In genomic region chr4:140089216-140089615, GRCh38 we compare ENCODE assay signal across 20 cellular contexts.
DNase-seq lines count a peak whose midpoint lies in the region; ATAC-seq, FAIRE-seq and TF ChIP-seq lines count a peak whose summit lies in the region.
"Had no signal": no experiment of that assay in that cellular context is flagged by ENCODE, and none has a peak within 500 bp of the region (broad histone marks: within the 10 kb centered on the region; RNA-seq: fewer than 3 reads in every experiment).

No MANE protein-coding gene starts in this region.

- H3K4me2 ChIP-seq in A549 (peak overlapping the region; percentile 88), mesenchymal stem cell (ENCODE audit: low read length, poor library complexity, severe bottlenecking) (no peak overlapping the region)

- no peak for TF ChIP-seq CTCF in A549 (IDR thresholded peaks at IDR 0.05)
- no peak for TF ChIP-seq CTCF in Panc1 (IDR thresholded peaks at IDR 0.05)
- no peak for TF ChIP-seq CTCF in endodermal cell (conservative IDR thresholded peaks at IDR 0.05)

- H3K4me3 Mint-ChIP-seq in endodermal cell: no peak overlapping the region
- H3K4me3 Mint-ChIP-seq: B cell; CD4-positive, alpha-beta T cell; GM23338; H9 had no signal

- no peak for ATAC-seq in A549
- no peak for ATAC-seq in Panc1
- no peak for ATAC-seq in HG03108 (IDR thresholded peaks at IDR 0.05; ENCODE audit: unreplicated experiment)
- ATAC-seq: GM12878, GM23338 had no signal

- DNase-seq in A549 (ENCODE audit: low read depth in 1 of 2, low spot score in 1 of 2) (no peak), Panc1 (ENCODE audit: low read depth, low spot score) (no peak), endodermal cell (no peak), mesenchymal stem cell (no peak), AG08396 (ENCODE audit: low spot score) (no peak), SJCRH30 (no peak), SW 1271 (lab: John Stamatoyannopoulos, UW) (no peak)
- DNase-seq: ACHN; C1 segment of cervical spinal cord; Calu3; CD4-positive, alpha-beta T cell; DMS 273 treated with DMSO at 0.1 percent for 48 hours; H9 had no signal

- H3K4me1 ChIP-seq in A549: peaks cover 96% of the 10 kb centered on the region
- peaks cover 73% of the 10 kb centered on the region for H3K4me1 ChIP-seq in Panc1 (ENCODE audit: control insufficient read depth, insufficient read depth, low read length)
- H3K4me1 ChIP-seq in endodermal cell (ENCODE audit: control insufficient read depth, insufficient read depth, low read length): peaks cover 35% of the 10 kb centered on the region
- H3K4me1 ChIP-seq in mesenchymal stem cell (ENCODE audit: control insufficient read depth, insufficient read depth, low read depth, low read length): peaks cover 11% of the 10 kb centered on the region
- H3K4me1 ChIP-seq in SJCRH30: no peaks in the 10 kb centered on the region

- no peak overlapping the region for H2BK5ac ChIP-seq in mesenchymal stem cell (ENCODE audit: low read depth, low read length, poor library complexity, severe bottlenecking)

- H3K36me3 ChIP-seq in Panc1 (ENCODE audit: control insufficient read depth, insufficient read depth, low read length) (no peaks in the 10 kb centered on the region), endodermal cell (ENCODE audit: control insufficient read depth, insufficient read depth, low read length) (peaks cover 7% of the 10 kb centered on the region), mesenchymal stem cell (ENCODE audit: control insufficient read depth in 1 of 2, insufficient read depth in 2 of 2, low read depth in 1 of 2, low read length in 2 of 2) (no peaks in the 10 kb centered on the region), SJCRH30 (no peaks in the 10 kb centered on the region)

- BruUV-seq in Panc1 (replicated peaks; lab: Mats Ljungman, UMichigan): no TSS peak

- no peak overlapping the region for H4K8ac ChIP-seq in mesenchymal stem cell (ENCODE audit: low read length)

- H2BK12ac ChIP-seq in mesenchymal stem cell (ENCODE audit: low read length in 2 of 2): no peak overlapping the region

- H3K27ac ChIP-seq in A549 (peak overlapping the region; percentile 97 to 99), Panc1 (ENCODE audit: low read length) (peak overlapping the region; percentile 96), endodermal cell (ENCODE audit: low read depth, low read length) (no peak overlapping the region), mesenchymal stem cell (ENCODE audit: low read length, poor library complexity, severe bottlenecking) (peak overlapping the region; percentile 77), SJCRH30 (no peak overlapping the region)
- H3K27ac ChIP-seq: 22Rv1, HL-60 had no signal

- peak in 1 of 2 experiments; percentile 47; a peak in 1 of 5 replicates for TF ChIP-seq EP300 in A549 (IDR thresholded peaks at IDR 0.05)

- TF ChIP-seq POLR2A in A549 (IDR thresholded peaks at IDR 0.05; ENCODE audit: low read length): no peak

- peak overlapping the region; percentile 42 for H3K9ac ChIP-seq in endodermal cell (ENCODE audit: extremely low read depth, low read length, poor library complexity, severe bottlenecking)
- H3K9ac ChIP-seq in mesenchymal stem cell (ENCODE audit: low read length): no peak overlapping the region

- no peak overlapping the region for H3K23ac ChIP-seq in mesenchymal stem cell (ENCODE audit: low read length in 2 of 2)

- peaks cover 79% of the 10 kb centered on the region for H3K4me1 Mint-ChIP-seq in endodermal cell

- in situ Hi-C loops in Panc1 (cut with HindIII; ENCODE audit: low pct_unique_long_range_greater_than_20kb, low sequenced_read_pairs): no loop called here

- no peak for TF ChIP-seq RAD21 in A549 (conservative IDR thresholded peaks at IDR 0.05 in 1 of 2, IDR thresholded peaks at IDR 0.05 in 1 of 2)

- no peak overlapping the region for H3K18ac ChIP-seq in mesenchymal stem cell (ENCODE audit: low read depth in 1 of 2, low read length in 2 of 2)

- peak overlapping the region; percentile 50 for H3K27ac Mint-ChIP-seq in endodermal cell
- H3K27ac Mint-ChIP-seq: B cell; CD4-positive, alpha-beta T cell; GM23338; H9 had no signal

- H3K79me1 ChIP-seq in mesenchymal stem cell (replicated peaks; ENCODE audit: low read length, poor library complexity, severe bottlenecking): peaks cover 2% of the 10 kb centered on the region

- H4K91ac ChIP-seq in mesenchymal stem cell (ENCODE audit: low read length): no peak overlapping the region

- no peaks in the 10 kb centered on the region for H3K36me3 Mint-ChIP-seq in endodermal cell (ENCODE audit: low read depth)

- no peaks in the 10 kb centered on the region for H3K9me3 Mint-ChIP-seq in endodermal cell
- H3K9me3 Mint-ChIP-seq: CD4-positive, alpha-beta T cell; GM23338; H9 had no signal

- POLR2A ChIA-PET in A549 (lab: Yijun Ruan, JAX): no interaction called here
- POLR2A ChIA-PET in Panc1 (lab: Charles Lee): interaction anchor here (3.2 kb wide), 1 partner anchor 63 kb away, joined by 28 read pairs; the partner anchor contains the start of gene MAML3

- H2AFZ ChIP-seq in mesenchymal stem cell (ENCODE audit: low read depth, low read length): no peak overlapping the region
- H2AFZ ChIP-seq: GM23338 had no signal

- no peak overlapping the region for H3K14ac ChIP-seq in mesenchymal stem cell (ENCODE audit: low read length in 2 of 2)

- no peaks in the 10 kb centered on the region for H3K9me3 ChIP-seq in A549
- no peaks in the 10 kb centered on the region for H3K9me3 ChIP-seq in Panc1 (ENCODE audit: control insufficient read depth, insufficient read depth, low read depth, low read length)
- no peaks in the 10 kb centered on the region for H3K9me3 ChIP-seq in endodermal cell (ENCODE audit: control insufficient read depth, low read length)
- H3K9me3 ChIP-seq in mesenchymal stem cell (ENCODE audit: control insufficient read depth, low read length): no peaks in the 10 kb centered on the region
- no peaks in the 10 kb centered on the region for H3K9me3 ChIP-seq in SJCRH30 (replicated peaks)

- H2BK15ac ChIP-seq in mesenchymal stem cell (ENCODE audit: low read depth, poor library complexity, severe bottlenecking): no peak overlapping the region

- H3K4me3 ChIP-seq in A549: no peak overlapping the region
- no peak overlapping the region for H3K4me3 ChIP-seq in Panc1 (ENCODE audit: low read depth in 2 of 2, low read length in 2 of 2)
- no peak overlapping the region for H3K4me3 ChIP-seq in endodermal cell (ENCODE audit: low read length)
- H3K4me3 ChIP-seq in mesenchymal stem cell (ENCODE audit: insufficient read depth in 1 of 2, low read depth in 1 of 2, low read length in 2 of 2): no peak overlapping the region
- H3K4me3 ChIP-seq in SJCRH30: no peak overlapping the region
- H3K4me3 ChIP-seq: GM12878, GM23338 had no signal

- no peak overlapping the region for H2BK120ac ChIP-seq in mesenchymal stem cell (ENCODE audit: low read depth, low read length)

- no peaks in the 10 kb centered on the region for H3K27me3 ChIP-seq in Panc1 (ENCODE audit: control insufficient read depth, insufficient read depth, low read length)
- H3K27me3 ChIP-seq in endodermal cell (ENCODE audit: control insufficient read depth, insufficient read depth, low read length, poor library complexity, severe bottlenecking): no peaks in the 10 kb centered on the region
- H3K27me3 ChIP-seq in mesenchymal stem cell (ENCODE audit: control insufficient read depth in 1 of 2, insufficient read depth in 1 of 2, low read length in 2 of 2): no peaks in the 10 kb centered on the region
- H3K27me3 ChIP-seq in SJCRH30: no peaks in the 10 kb centered on the region

- no peaks in the 10 kb centered on the region for H3K27me3 Mint-ChIP-seq in endodermal cell (ENCODE audit: insufficient read depth)
- H3K27me3 Mint-ChIP-seq: CD4-positive, alpha-beta T cell had no signal

- H2AK5ac ChIP-seq in mesenchymal stem cell (ENCODE audit: low read length, severe bottlenecking): no peak overlapping the region

- FAIRE-seq in A549 (lab: Jason Lieb, UNC): no peak
- FAIRE-seq: GM12878, GM18507 had no signal

- intact Hi-C loops in Panc1 (cut with micrococcal nuclease; ENCODE audit: unreplicated experiment): loop anchor here (10.0 kb wide), 1 partner anchor 74 kb away; no protein-coding TSS in a partner anchor

- H3K4ac ChIP-seq in mesenchymal stem cell (ENCODE audit: low read depth in 1 of 2, low read length in 2 of 2): no peak overlapping the region

- CTCF ChIA-PET in A549 (lab: Yijun Ruan, JAX): interaction anchor here (0.6 to 1.5 kb wide), 4 partner anchors 10 to 163 kb away, joined by 3 to 4 read pairs (median 3); no protein-coding TSS in a partner anchor
- CTCF ChIA-PET in Panc1 (lab: Charles Lee): no interaction called here

TF ChIP-seq in A549, 52 proteins besides CTCF, POLR2A, EP300 and RAD21:
- TF ChIP-seq GATA3 (IDR thresholded peaks at IDR 0.05; ENCODE audit: borderline replicate concordance) (peak; percentile 44; the same call in 1 of the 2 replicates), KDM5A (IDR thresholded peaks at IDR 0.05) (no peak), HOXB13 (CRISPR knock-in tag; IDR thresholded peaks at IDR 0.05; ENCODE audit: low read depth) (no peak), EHMT2 (IDR thresholded peaks at IDR 0.05; ENCODE audit: low read depth) (no peak), CEBPB (IDR thresholded peaks at IDR 0.05) (peak in 1 of 2 experiments; percentile 49; a peak in 1 of 4 replicates), ZC3H11A (IDR thresholded peaks at IDR 0.05) (no peak), NFE2L2 (conservative IDR thresholded peaks at IDR 0.05; ENCODE audit: low read length) (no peak), PHF8 (IDR thresholded peaks at IDR 0.05; ENCODE audit: borderline replicate concordance, low read depth) (no peak)

Comparison
In these comparisons a context has a peak if more than half of its experiments do, and no peak if none do; other contexts are left out.
1. H3K27ac ChIP-seq: peak in A549 (2 of 2), Panc1 (single experiment) and mesenchymal stem cell (single experiment); none in endodermal cell (single experiment) and SJCRH30 (single experiment).